In genomic region chr5:6631441-6631840, GRCh38 we compare ENCODE assay signal across 10 cellular contexts. TPM values are rescaled to one million over a fixed set of nuclear protein-coding genes. Genes with fewer than 3 reads are reported as not detected.
A peak's percentile ranks its signal among the peaks of the same experiment; 100 is the strongest.
DNase-seq lines count a peak whose midpoint lies in the region; ATAC-seq and TF ChIP-seq lines count a peak whose summit lies in the region.
"Had no signal": no experiment of that assay in that cellular context is flagged by ENCODE, and none has a peak within 500 bp of the region (broad histone marks: within the 10 kb centered on the region; RNA-seq: fewer than 3 reads in every experiment).

No MANE protein-coding gene starts in this region.

- peaks cover 67% of the 10 kb centered on the region for H3K36me3 Mint-ChIP-seq in activated T-helper 17 cell treated with anti-CD3 and anti-CD28 coated beads, Interleukin-2, amount 50 U/mL, for 72 hours (ENCODE audit: low read depth)

- POLR2A ChIA-PET in AG04449 (lab: Yijun Ruan, JAX) = interaction anchor here (0.6 kb wide), 1 partner anchor 101 kb away, joined by 3 read pairs; no protein-coding TSS in a partner anchor

- no peak overlapping the region for H3K27ac ChIP-seq in iPS-20b (ENCODE audit: low read length)

- peak overlapping the region; percentile 100 for H3K4me3 Mint-ChIP-seq in activated T-helper 17 cell treated with anti-CD3 and anti-CD28 coated beads, Interleukin-2, amount 50 U/mL, for 72 hours

- H3K4me1 ChIP-seq in iPS-20b (ENCODE audit: insufficient read depth, low read length) = peaks cover 8% of the 10 kb centered on the region

- peak overlapping the region; percentile 97 for H3K27ac Mint-ChIP-seq in activated T-helper 17 cell treated with anti-CD3 and anti-CD28 coated beads, Interleukin-2, amount 50 U/mL, for 72 hours

- CTCF ChIA-PET in AG04449 (lab: Yijun Ruan, JAX) = interaction anchor here (10.0 kb wide), 1 partner anchor 113 kb away, joined by 81 read pairs; no protein-coding TSS in a partner anchor

- DNase-seq in AG04449 (ENCODE audit: low read depth, low spot score) (no peak), HFF-Myc (ENCODE audit: extremely low read depth, low read depth) (no peak), cerebellar cortex (ENCODE audit: low spot score) (no peak), glomerular visceral epithelial cell (ENCODE audit: extremely low spot score) (no peak), NCI-H1092 treated with DMSO at 0.1 percent for 48 hours (lab: John Stamatoyannopoulos, UW) (no peak)
- DNase-seq: GDM1, NCI-H2227 treated with DMSO at 0.1 percent for 48 hours had no signal

- H3K27me3 Mint-ChIP-seq in activated T-helper 17 cell treated with anti-CD3 and anti-CD28 coated beads, Interleukin-2, amount 50 U/mL, for 72 hours = no peaks in the 10 kb centered on the region

- TF ChIP-seq CTCF in AG04449 (IDR thresholded peaks at IDR 0.05; ENCODE audit: insufficient read depth, low read length, missing control alignments) (no peak), HFF-Myc (IDR thresholded peaks at IDR 0.05; ENCODE audit: low read depth, low read length, missing control alignments) (no peak)

- H3K4me1 Mint-ChIP-seq in activated T-helper 17 cell treated with anti-CD3 and anti-CD28 coated beads, Interleukin-2, amount 50 U/mL, for 72 hours = peaks cover 26% of the 10 kb centered on the region

- no peaks in the 10 kb centered on the region for H3K9me3 Mint-ChIP-seq in activated T-helper 17 cell treated with anti-CD3 and anti-CD28 coated beads, Interleukin-2, amount 50 U/mL, for 72 hours

- peak overlapping the region; percentile 67 for H3K4me3 ChIP-seq in AG04449 (ENCODE audit: low read depth, low read length)
- peak overlapping the region; percentile 98 for H3K4me3 ChIP-seq in HFF-Myc (replicated peaks; ENCODE audit: low read depth, low read length)
- H3K4me3 ChIP-seq in iPS-20b (ENCODE audit: low read length) = peak overlapping the region; percentile 91

- H3K36me3 ChIP-seq in iPS-20b (ENCODE audit: insufficient read depth, low read depth, low read length) = peaks cover 53% of the 10 kb centered on the region

- H3K9me3 ChIP-seq in iPS-20b (ENCODE audit: insufficient read depth, low read depth, low read length) = no peaks in the 10 kb centered on the region

- H3K27me3 ChIP-seq in iPS-20b (ENCODE audit: insufficient read depth, low read length) = no peaks in the 10 kb centered on the region

- ATAC-seq in activated T-helper 17 cell treated with anti-CD3 and anti-CD28 coated beads, Interleukin-2, amount 50 U/mL, for 72 hours (replicated peaks) = no peak
- ATAC-seq in HG03095 (IDR thresholded peaks at IDR 0.05; ENCODE audit: unreplicated experiment) = no peak

- H3K9ac ChIP-seq in iPS-20b (ENCODE audit: low read depth, low read length) = peak overlapping the region; percentile 91; the same call in 1 of the 2 replicates

RNA-seq across cellular contexts. Expression of gene NSUN2, which starts 1.4 kb away (rescaled TPM):
- 100 to 1,000 TPM in 1 of 2 donors, 10 to 100 TPM in 1; 61.2 to 128 TPM for total RNA-seq in activated T-helper 17 cell treated with anti-CD3 and anti-CD28 coated beads, Interleukin-2, amount 50 U/mL, for 72 hours

RNA-seq across cellular contexts. Expression of gene SRD5A1, which starts 1.8 kb away (rescaled TPM):
- total RNA-seq in activated T-helper 17 cell treated with anti-CD3 and anti-CD28 coated beads, Interleukin-2, amount 50 U/mL, for 72 hours = 1 to 10 TPM; 8.3 to 10.0 TPM
